In the genomic region with DNA sequence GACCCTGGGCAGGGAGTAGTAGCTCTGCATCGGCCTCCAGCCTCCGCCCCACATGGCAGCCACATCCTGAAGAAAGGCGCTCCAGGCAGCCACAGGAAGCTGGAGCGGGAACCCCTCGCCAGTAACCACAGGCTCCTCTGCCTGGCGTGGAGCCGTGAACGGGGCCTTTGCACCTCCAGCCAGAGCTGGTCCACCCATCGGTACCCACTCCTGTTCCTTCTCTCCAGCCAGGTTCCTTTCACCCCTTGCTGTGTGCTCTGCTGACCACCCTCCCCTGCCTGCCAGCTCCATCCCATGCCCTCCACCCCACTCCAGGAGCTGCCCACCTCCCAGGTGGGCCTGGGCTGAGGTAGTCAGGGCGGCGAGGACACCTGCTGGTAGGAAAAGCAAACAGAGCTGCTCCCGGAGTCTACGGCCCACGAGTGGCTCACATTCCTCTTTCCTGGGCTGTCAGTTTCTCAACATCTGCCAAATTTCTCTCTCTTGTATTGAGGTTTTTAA, we compare ENCODE assay signal across 8 cellular contexts. TPM values are rescaled to one million over a fixed set of nuclear protein-coding genes. Genes with fewer than 3 reads are reported as not detected.
DNase-seq lines count a peak whose midpoint lies in the region; ATAC-seq lines count a peak whose summit lies in the region.

No MANE protein-coding gene starts in this region.

- no peak overlapping the region for H3K27ac ChIP-seq in CD8-positive, alpha-beta memory T cell (ENCODE audit: low read depth, low read length)

- H3K36me3 ChIP-seq in CD8-positive, alpha-beta memory T cell (ENCODE audit: insufficient read depth, low read length), result no peaks in the 10 kb centered on the region

- H3K9me3 ChIP-seq in CD8-positive, alpha-beta memory T cell (ENCODE audit: low read length), result no peaks in the 10 kb centered on the region

- DNase-seq in CD8-positive, alpha-beta memory T cell, result no peak
- DNase-seq in HT1080 (ENCODE audit: low read depth), result peak; percentile 47
- peak; percentile 32 for DNase-seq in activated naive CD4-positive, alpha-beta T cell treated with anti-CD3 and anti-CD28 coated beads, Interleukin-2, amount 10 ng/mL, durations not matched to agents 7 days and 5 days
- peak; percentile 70 for DNase-seq in hepatic stellate cell (ENCODE audit: low spot score)
- no peak for DNase-seq in COR-L47 (lab: John Stamatoyannopoulos, UW)

- H3K4me1 ChIP-seq in CD8-positive, alpha-beta memory T cell (ENCODE audit: insufficient read depth, low read length), result peaks cover 14% of the 10 kb centered on the region

- CTCF ChIA-PET in CD8-positive, alpha-beta memory T cell (lab: Charles Lee), result interaction anchor here (0.9 to 6.6 kb wide), 4 partner anchors 12 to 402 kb away, joined by 3 to 81 read pairs (median 4); no protein-coding TSS in a partner anchor
- CTCF ChIA-PET in activated naive CD4-positive, alpha-beta T cell treated with anti-CD3 and anti-CD28 coated beads, Interleukin-2, amount 10 ng/mL, durations not matched to agents 7 days and 5 days (lab: Charles Lee), result interaction anchor here (0.7 to 8.5 kb wide), 15 partner anchors 9 to 403 kb away, joined by 3 to 131 read pairs (median 4); partner anchors contain the start of gene FLVCR2

- peaks cover 0 to 3% of the 10 kb centered on the region in 2 donors for H3K27me3 Mint-ChIP-seq in CD8-positive, alpha-beta memory T cell
- peaks cover 19% of the 10 kb centered on the region for H3K27me3 Mint-ChIP-seq in activated naive CD4-positive, alpha-beta T cell treated with anti-CD3 and anti-CD28 coated beads, Interleukin-2, amount 10 ng/mL, durations not matched to agents 7 days and 5 days
- H3K27me3 Mint-ChIP-seq in stimulated activated naive CD8-positive, alpha-beta T cell treated with anti-CD3 and anti-CD28 coated beads, Interleukin-15, Interleukin-2, amounts not matched to agents 100 ng/mL and 50 ng/mL, for 24 hours, result no peaks in the 10 kb centered on the region

- no peak for ATAC-seq in HG03095 (IDR thresholded peaks at IDR 0.05; ENCODE audit: unreplicated experiment)
- ATAC-seq in GM21381 (IDR thresholded peaks at IDR 0.05; ENCODE audit: unreplicated experiment), result no peak

- POLR2A ChIA-PET in CD8-positive, alpha-beta memory T cell (lab: Charles Lee), result no interaction called here

- no peak overlapping the region for H3K4me3 ChIP-seq in CD8-positive, alpha-beta memory T cell (ENCODE audit: low read length)

- H3K27me3 ChIP-seq in CD8-positive, alpha-beta memory T cell (ENCODE audit: insufficient read depth, low read length, poor library complexity, severe bottlenecking), result no peaks in the 10 kb centered on the region

- peak overlapping the region in 2 of 8 donors; percentile 9 to 32 for H3K27ac Mint-ChIP-seq in CD8-positive, alpha-beta memory T cell
- no peak overlapping the region for H3K27ac Mint-ChIP-seq in activated naive CD4-positive, alpha-beta T cell treated with anti-CD3 and anti-CD28 coated beads, Interleukin-2, amount 10 ng/mL, durations not matched to agents 7 days and 5 days
- no peak overlapping the region for H3K27ac Mint-ChIP-seq in stimulated activated naive CD8-positive, alpha-beta T cell treated with anti-CD3 and anti-CD28 coated beads, Interleukin-15, Interleukin-2, amounts not matched to agents 100 ng/mL and 50 ng/mL, for 24 hours

- H3K4me1 Mint-ChIP-seq in CD8-positive, alpha-beta memory T cell, result peaks cover 33 to 47% (median 36%) of the 10 kb centered on the region in 3 donors
- peaks cover 34% of the 10 kb centered on the region for H3K4me1 Mint-ChIP-seq in activated naive CD4-positive, alpha-beta T cell treated with anti-CD3 and anti-CD28 coated beads, Interleukin-2, amount 10 ng/mL, durations not matched to agents 7 days and 5 days
- peaks cover 42% of the 10 kb centered on the region for H3K4me1 Mint-ChIP-seq in stimulated activated naive CD8-positive, alpha-beta T cell treated with anti-CD3 and anti-CD28 coated beads, Interleukin-15, Interleukin-2, amounts not matched to agents 100 ng/mL and 50 ng/mL, for 24 hours (ENCODE audit: low read depth)

- H3K4me3 Mint-ChIP-seq in CD8-positive, alpha-beta memory T cell, result peak overlapping the region in 4 of 7 donors; percentile 24 to 74 (median 39)
- H3K4me3 Mint-ChIP-seq in activated naive CD4-positive, alpha-beta T cell treated with anti-CD3 and anti-CD28 coated beads, Interleukin-2, amount 10 ng/mL, durations not matched to agents 7 days and 5 days, result no peak overlapping the region
- peak overlapping the region; percentile 48 for H3K4me3 Mint-ChIP-seq in stimulated activated naive CD8-positive, alpha-beta T cell treated with anti-CD3 and anti-CD28 coated beads, Interleukin-15, Interleukin-2, amounts not matched to agents 100 ng/mL and 50 ng/mL, for 24 hours

- H3K36me3 Mint-ChIP-seq in CD8-positive, alpha-beta memory T cell, result peaks cover 0 to 2% (median 0%) of the 10 kb centered on the region in 3 donors
- H3K36me3 Mint-ChIP-seq in activated naive CD4-positive, alpha-beta T cell treated with anti-CD3 and anti-CD28 coated beads, Interleukin-2, amount 10 ng/mL, durations not matched to agents 7 days and 5 days, result no peaks in the 10 kb centered on the region
- H3K36me3 Mint-ChIP-seq in stimulated activated naive CD8-positive, alpha-beta T cell treated with anti-CD3 and anti-CD28 coated beads, Interleukin-15, Interleukin-2, amounts not matched to agents 100 ng/mL and 50 ng/mL, for 24 hours (ENCODE audit: low read depth), result no peaks in the 10 kb centered on the region

- no peaks in the 10 kb centered on the region for H3K9me3 Mint-ChIP-seq in CD8-positive, alpha-beta memory T cell
- H3K9me3 Mint-ChIP-seq in activated naive CD4-positive, alpha-beta T cell treated with anti-CD3 and anti-CD28 coated beads, Interleukin-2, amount 10 ng/mL, durations not matched to agents 7 days and 5 days, result no peaks in the 10 kb centered on the region
- H3K9me3 Mint-ChIP-seq in stimulated activated naive CD8-positive, alpha-beta T cell treated with anti-CD3 and anti-CD28 coated beads, Interleukin-15, Interleukin-2, amounts not matched to agents 100 ng/mL and 50 ng/mL, for 24 hours, result no peaks in the 10 kb centered on the region

RNA-seq across cellular contexts. Expression of gene TGFB3, which starts 2.7 kb away (rescaled TPM):
- total RNA-seq in CD8-positive, alpha-beta memory T cell, result 1 to 10 TPM; 2.6 to 2.8 TPM
- polyA plus RNA-seq in CD8-positive, alpha-beta memory T cell, result 0.32 TPM
- 4.0 and 4.8 TPM in 2 replicates for total RNA-seq in HT1080 (2014; rRNA removed; shearing (Covaris generic))
- 2.7 and 3.9 TPM in 2 replicates for polyA plus RNA-seq in HT1080 (2015; cell fraction: cytosol; rRNA removed)
- 7.1 and 8.0 TPM in 2 replicates for polyA plus RNA-seq in HT1080 (2015; cell fraction: nucleus; rRNA removed)

RNA-seq across cellular contexts. Expression of gene IFT43, which starts 6.4 kb away (rescaled TPM):
- total RNA-seq in CD8-positive, alpha-beta memory T cell, result 10 to 100 TPM; 12.6 to 14.4 TPM
- 14.2 TPM for polyA plus RNA-seq in CD8-positive, alpha-beta memory T cell
- 18.1 and 20.6 TPM in 2 replicates for total RNA-seq in HT1080 (2014; rRNA removed; shearing (Covaris generic))
- 19.8 and 21.7 TPM in 2 replicates for polyA plus RNA-seq in HT1080 (2015; cell fraction: cytosol; rRNA removed)
- 24.9 and 25.0 TPM in 2 replicates for polyA plus RNA-seq in HT1080 (2015; cell fraction: nucleus; rRNA removed)

Comparison
In these comparisons a context has a peak if more than half of its experiments do, and no peak if none do; other contexts are left out.
1. DNase-seq: peak in HT1080 (single experiment), activated naive CD4-positive, alpha-beta T cell treated with anti-CD3 and anti-CD28 coated beads, Interleukin-2, amount 10 ng/mL, durations not matched to agents 7 days and 5 days (single experiment) and hepatic stellate cell (single experiment); none in CD8-positive, alpha-beta memory T cell (0 of 5) and COR-L47 (single experiment).